17 cellular contexts compared by ENCODE assay signal in the genomic region with DNA sequence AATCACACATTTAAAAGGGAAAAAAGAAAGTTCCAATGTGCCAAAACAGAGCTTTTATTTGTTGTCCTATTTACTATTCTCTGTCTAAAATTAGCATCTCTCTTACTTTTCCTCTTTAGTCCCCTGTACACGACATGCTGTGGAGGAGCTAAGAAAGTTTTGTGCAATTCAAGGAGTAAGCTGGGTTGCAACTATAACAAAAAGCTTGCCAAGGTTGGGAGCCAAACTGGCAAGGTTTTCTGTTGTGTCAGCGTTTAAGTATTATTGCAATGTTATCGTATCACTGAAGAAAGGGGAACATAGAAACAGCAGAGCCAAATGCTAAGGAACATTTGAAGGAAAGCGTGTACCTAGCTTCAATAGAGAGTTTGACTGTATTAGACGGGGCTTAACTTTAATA.
DNase-seq lines count a peak whose midpoint lies in the region; ATAC-seq, FAIRE-seq and TF ChIP-seq lines count a peak whose summit lies in the region.
"Had no signal": no experiment of that assay in that cellular context is flagged by ENCODE, and none has a peak within 500 bp of the region (broad histone marks: within the 10 kb centered on the region; RNA-seq: fewer than 3 reads in every experiment).

No MANE protein-coding gene starts in this region.

- peaks cover 6% of the 10 kb centered on the region for H3K4me1 Mint-ChIP-seq in neural progenitor cell

- no peak overlapping the region for H3K27ac ChIP-seq in neural progenitor cell
- H3K27ac ChIP-seq in aorta (ENCODE audit: low read depth in 1 of 2, low read length in 2 of 2), result no peak overlapping the region
- H3K27ac ChIP-seq: skin epidermis had no signal

- intact Hi-C loops in Right ventricle myocardium inferior (cut with DNase I), result loop anchor here (5.0 kb wide), 1 partner anchor 369 kb away; no protein-coding TSS in a partner anchor
- intact Hi-C loops in cardiac septum (cut with DNase I), result no loop called here
- intact Hi-C loops in aorta (cut with DNase I), result no loop called here

- no peak overlapping the region for H3K4me2 ChIP-seq in neural progenitor cell

- 1 to 2% methylated on average over 5 of the region's 5 CpGs for WGBS in aorta, 2 donors

- no peaks in the 10 kb centered on the region for H4K20me1 ChIP-seq in neural progenitor cell (ENCODE audit: low read depth)

- no peak overlapping the region for H3K9ac ChIP-seq in neural progenitor cell

- H3F3A ChIP-seq in neural progenitor cell (ENCODE audit: low read depth), result no peaks in the 10 kb centered on the region

- H3K4me3 Mint-ChIP-seq in neural progenitor cell, result no peak overlapping the region
- H3K4me3 Mint-ChIP-seq: activated T-cell treated with anti-CD3 and anti-CD28 coated beads, Interleukin-2, amount 50 U/mL, for 24 hours; WTC11 had no signal

- no peak overlapping the region for H3K27ac Mint-ChIP-seq in neural progenitor cell
- H3K27ac Mint-ChIP-seq in activated naive CD4-positive, alpha-beta T cell treated with anti-CD3 and anti-CD28 coated beads, Interleukin-2, amount 50 U/mL, for 72 hours, result no peak overlapping the region
- H3K27ac Mint-ChIP-seq: activated T-cell treated with anti-CD3 and anti-CD28 coated beads, Interleukin-2, amount 50 U/mL, for 24 hours; WTC11 had no signal

- no peaks in the 10 kb centered on the region for H3K79me2 ChIP-seq in neural progenitor cell (ENCODE audit: low read depth)

- ATAC-seq in Right ventricle myocardium inferior (peak; percentile 81), aorta (ENCODE audit: low FRiP score) (peak; percentile 90)
- no peak for ATAC-seq in activated naive CD4-positive, alpha-beta T cell treated with anti-CD3 and anti-CD28 coated beads, Interleukin-2, amount 50 U/mL, for 72 hours
- ATAC-seq: mucosa of descending colon, WTC11 had no signal

- peaks cover 2% of the 10 kb centered on the region for H3K27me3 Mint-ChIP-seq in neural progenitor cell (ENCODE audit: insufficient read depth, low read depth)
- H3K27me3 Mint-ChIP-seq: activated T-cell treated with anti-CD3 and anti-CD28 coated beads, Interleukin-2, amount 50 U/mL, for 24 hours had no signal

- H3K36me3 Mint-ChIP-seq in neural progenitor cell, result no peaks in the 10 kb centered on the region
- no peaks in the 10 kb centered on the region for H3K36me3 Mint-ChIP-seq in activated naive CD4-positive, alpha-beta T cell treated with anti-CD3 and anti-CD28 coated beads, Interleukin-2, amount 50 U/mL, for 72 hours
- H3K36me3 Mint-ChIP-seq: WTC11 had no signal

- H3K9me3 Mint-ChIP-seq in neural progenitor cell, result no peaks in the 10 kb centered on the region
- peaks cover 3 to 4% of the 10 kb centered on the region in 2 donors for H3K9me3 Mint-ChIP-seq in activated naive CD4-positive, alpha-beta T cell treated with anti-CD3 and anti-CD28 coated beads, Interleukin-2, amount 50 U/mL, for 72 hours
- H3K9me3 Mint-ChIP-seq: activated T-cell treated with anti-CD3 and anti-CD28 coated beads, Interleukin-2, amount 50 U/mL, for 24 hours; WTC11 had no signal

- H2AFZ ChIP-seq in neural progenitor cell (replicated peaks), result peak overlapping the region; percentile 20

- no peak for TF ChIP-seq CTCF in neural progenitor cell (IDR thresholded peaks at IDR 0.05)

- DNase-seq in Right ventricle myocardium inferior (ENCODE audit: missing footprints) (no peak), cardiac septum (ENCODE audit: low spot score) (no peak), fibroblast of the conjunctiva (ENCODE audit: low read depth) (peak; percentile 72), neural progenitor cell (ENCODE audit: low spot score) (no peak), aorta (peak; percentile 70), cerebellar nuclear complex (lab: John Stamatoyannopoulos, UW) (no peak), frontal cortex (ENCODE audit: low spot score in 2 of 2) (no peak)
- DNase-seq in activated naive CD4-positive, alpha-beta T cell treated with anti-CD3 and anti-CD28 coated beads, Interleukin-2, amount 50 U/mL, for 72 hours (ENCODE audit: low spot score in 2 of 2), result no peak
- DNase-seq: activated T-cell treated with anti-CD3 and anti-CD28 coated beads, Interleukin-2, amount 50 U/mL, for 24 hours; DMS53; mucosa of descending colon; NCI-H2081 treated with DMSO at 0.1 percent for 48 hours had no signal

- H3K27me3 ChIP-seq in neural progenitor cell (no peaks in the 10 kb centered on the region), aorta (ENCODE audit: control insufficient read depth in 1 of 2, insufficient read depth in 2 of 2, low read length in 1 of 2) (no peaks in the 10 kb centered on the region)

- H3K9me3 ChIP-seq in neural progenitor cell (ENCODE audit: low read depth) (no peaks in the 10 kb centered on the region), aorta (ENCODE audit: control insufficient read depth, low read length) (no peaks in the 10 kb centered on the region)
- H3K9me3 ChIP-seq: mucosa of descending colon had no signal

- H3K4me1 ChIP-seq in neural progenitor cell (no peaks in the 10 kb centered on the region), aorta (ENCODE audit: control insufficient read depth in 1 of 2, insufficient read depth in 2 of 2, low read length in 2 of 2) (no peaks in the 10 kb centered on the region)

- H3K36me3 ChIP-seq in neural progenitor cell, result no peaks in the 10 kb centered on the region
- H3K36me3 ChIP-seq in aorta (ENCODE audit: control insufficient read depth in 1 of 2, insufficient read depth in 2 of 2, low read length in 1 of 2), result no peaks in the 10 kb centered on the region

- H3K4me3 ChIP-seq in neural progenitor cell (no peak overlapping the region), aorta (ENCODE audit: low read length in 2 of 2) (no peak overlapping the region)
- H3K4me3 ChIP-seq: mucosa of descending colon, skin epidermis had no signal

- FAIRE-seq in frontal cortex (lab: Jason Lieb, UNC), result no peak
- FAIRE-seq: A204.1, endometrium, urothelium cell line had no signal

Comparison
In these comparisons a context has a peak if more than half of its experiments do, and no peak if none do; other contexts are left out.
1. ATAC-seq: peak in Right ventricle myocardium inferior (single experiment) and aorta (single experiment); none in activated naive CD4-positive, alpha-beta T cell treated with anti-CD3 and anti-CD28 coated beads, Interleukin-2, amount 50 U/mL, for 72 hours (0 of 2).
2. DNase-seq: peak in fibroblast of the conjunctiva (single experiment) and aorta (2 of 2); none in Right ventricle myocardium inferior (single experiment), cardiac septum (single experiment), neural progenitor cell (single experiment), cerebellar nuclear complex (0 of 2), activated naive CD4-positive, alpha-beta T cell treated with anti-CD3 and anti-CD28 coated beads, Interleukin-2, amount 50 U/mL, for 72 hours (0 of 2) and frontal cortex (0 of 2).